15 cellular contexts compared by ENCODE assay signal in the genomic region with DNA sequence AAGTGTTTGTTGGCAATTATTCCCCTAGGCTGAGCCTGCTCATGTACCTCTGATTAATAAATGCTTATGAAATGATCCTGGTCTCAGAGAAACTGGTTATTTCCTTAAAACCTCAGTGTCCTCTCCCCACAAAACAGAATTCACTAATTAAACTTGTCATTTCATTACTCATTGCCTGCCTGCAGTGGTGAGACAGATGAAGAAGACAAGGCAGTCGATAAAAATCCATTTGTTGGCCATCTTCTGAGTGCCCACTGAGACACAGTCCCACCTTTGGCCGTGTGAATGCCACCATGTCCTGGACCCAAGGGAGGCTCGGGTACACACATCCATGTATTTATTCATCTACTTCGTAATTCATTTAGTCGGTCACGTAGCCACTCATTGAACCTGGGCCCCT. TPM values are rescaled to one million over a fixed set of nuclear protein-coding genes. Genes with fewer than 3 reads are reported as not detected.
DNase-seq lines count a peak whose midpoint lies in the region; ATAC-seq, FAIRE-seq and TF ChIP-seq lines count a peak whose summit lies in the region.
"Had no signal": no experiment of that assay in that cellular context is flagged by ENCODE, and none has a peak within 500 bp of the region (broad histone marks: within the 10 kb centered on the region; RNA-seq: fewer than 3 reads in every experiment).

No MANE protein-coding gene starts in this region.

- no peaks in the 10 kb centered on the region for H3K36me3 ChIP-seq in keratinocyte (ENCODE audit: control insufficient read depth in 2 of 2, extremely low read depth in 1 of 2, insufficient read depth in 2 of 2, low read length in 2 of 2)

- H2AFZ ChIP-seq in keratinocyte (ENCODE audit: control insufficient read depth, low read length) = no peak overlapping the region

- H3K27ac ChIP-seq in keratinocyte (ENCODE audit: control insufficient read depth, insufficient read depth, low read length) = peak overlapping the region; percentile 36

- dilution Hi-C loops in keratinocyte (cut with MboI; ENCODE audit: extremely low pct_ligation_motif_present, low sequenced_read_pairs) = no loop called here

- H3K4me3 Mint-ChIP-seq in activated CD8-positive, alpha-beta T cell treated with anti-CD3 and anti-CD28 coated beads for 36 hours = no peak overlapping the region
- no peak overlapping the region for H3K4me3 Mint-ChIP-seq in type B pancreatic cell
- no peak overlapping the region for H3K4me3 Mint-ChIP-seq in mesothelial cell of epicardium

- H3K4me1 ChIP-seq in keratinocyte (ENCODE audit: control insufficient read depth, extremely low read depth, insufficient read depth, low read length) = peaks cover 22% of the 10 kb centered on the region

- peaks cover 4% of the 10 kb centered on the region for H3K36me3 Mint-ChIP-seq in activated CD8-positive, alpha-beta T cell treated with anti-CD3 and anti-CD28 coated beads for 36 hours (ENCODE audit: low read depth)
- H3K36me3 Mint-ChIP-seq in type B pancreatic cell (peaks cover 13% of the 10 kb centered on the region), mesothelial cell of epicardium (peaks cover 27% of the 10 kb centered on the region)

- POLR2A ChIA-PET in activated CD8-positive, alpha-beta T cell treated with anti-CD3 and anti-CD28 coated beads for 36 hours (lab: Charles Lee) = interaction anchor here (1.0 to 3.6 kb wide), 5 partner anchors 10 to 24 kb away, joined by 4 to 26 read pairs (median 8); partner anchors contain the start of gene MRFAP1L1

- H3K9me3 ChIP-seq in keratinocyte (ENCODE audit: control insufficient read depth, low read depth, low read length) = no peaks in the 10 kb centered on the region

- H3K4me3 ChIP-seq in keratinocyte (ENCODE audit: control insufficient read depth in 2 of 3, extremely low read depth in 1 of 3, insufficient read depth in 2 of 3, low read depth in 1 of 3, low read length in 3 of 3) = no peak overlapping the region

- H3K4me1 Mint-ChIP-seq in activated CD8-positive, alpha-beta T cell treated with anti-CD3 and anti-CD28 coated beads for 36 hours (ENCODE audit: low read depth) = peaks cover 70% of the 10 kb centered on the region
- H3K4me1 Mint-ChIP-seq in type B pancreatic cell (ENCODE audit: unreplicated experiment) (peaks cover 27% of the 10 kb centered on the region), mesothelial cell of epicardium (peaks cover 23% of the 10 kb centered on the region)

- H3K27ac Mint-ChIP-seq in activated CD8-positive, alpha-beta T cell treated with anti-CD3 and anti-CD28 coated beads for 36 hours = peak overlapping the region; percentile 92
- H3K27ac Mint-ChIP-seq in type B pancreatic cell = peak overlapping the region; percentile 77
- no peak overlapping the region for H3K27ac Mint-ChIP-seq in mesothelial cell of epicardium

- no peaks in the 10 kb centered on the region for H3K27me3 Mint-ChIP-seq in activated CD8-positive, alpha-beta T cell treated with anti-CD3 and anti-CD28 coated beads for 36 hours
- H3K27me3 Mint-ChIP-seq in type B pancreatic cell (no peaks in the 10 kb centered on the region), mesothelial cell of epicardium (ENCODE audit: low read depth) (no peaks in the 10 kb centered on the region)

- peak overlapping the region; percentile 86 for H3K4me2 ChIP-seq in keratinocyte (ENCODE audit: control insufficient read depth, extremely low read depth, insufficient read depth, low read depth, low read length)

- H3K27me3 ChIP-seq in keratinocyte (ENCODE audit: control insufficient read depth, extremely low read depth, insufficient read depth, low read length) = no peaks in the 10 kb centered on the region

- intact Hi-C loops in Right ventricle myocardium inferior (cut with DNase I) = no loop called here
- intact Hi-C loops in cardiac septum (cut with DNase I) = no loop called here
- intact Hi-C loops in activated CD8-positive, alpha-beta T cell treated with anti-CD3 and anti-CD28 coated beads for 36 hours (cut with micrococcal nuclease) = no loop called here

- H3K9ac ChIP-seq in keratinocyte (ENCODE audit: control insufficient read depth, extremely low read depth, insufficient read depth, low read length) = peak overlapping the region; percentile 2

- no peaks in the 10 kb centered on the region for H3K9me1 ChIP-seq in keratinocyte (ENCODE audit: control insufficient read depth, extremely low read depth, insufficient read depth, low read length)

- FAIRE-seq in keratinocyte (lab: Jason Lieb, UNC) = no peak
- FAIRE-seq: HTR-8/SVneo, urothelium cell line had no signal

- TF ChIP-seq CTCF in activated CD8-positive, alpha-beta T cell treated with anti-CD3 and anti-CD28 coated beads for 36 hours (IDR thresholded peaks at IDR 0.05) = no peak
- TF ChIP-seq CTCF in keratinocyte (optimal IDR thresholded peaks at IDR 0.05 in 1 of 3, IDR thresholded peaks at IDR 0.05 in 1 of 3, conservative IDR thresholded peaks at IDR 0.05 in 1 of 3; ENCODE audit: extremely low read depth in 1 of 3, insufficient read depth in 2 of 3, low read length in 3 of 3) (no peak), type B pancreatic cell (conservative IDR thresholded peaks at IDR 0.05) (no peak), mesothelial cell of epicardium (IDR thresholded peaks at IDR 0.05; ENCODE audit: unreplicated experiment) (no peak)

- no peaks in the 10 kb centered on the region for H4K20me1 ChIP-seq in keratinocyte (ENCODE audit: control insufficient read depth, extremely low read depth, insufficient read depth, low read length)

- peak; percentile 17 for ATAC-seq in Right ventricle myocardium inferior
- ATAC-seq in activated CD8-positive, alpha-beta T cell treated with anti-CD3 and anti-CD28 coated beads for 36 hours = no peak
- ATAC-seq in HG02763 (IDR thresholded peaks at IDR 0.05; ENCODE audit: unreplicated experiment) = no peak
- ATAC-seq: SK-N-SH treated with all-trans-retinoic acid at 6 μM for 48 hours had no signal

- CTCF ChIA-PET in activated CD8-positive, alpha-beta T cell treated with anti-CD3 and anti-CD28 coated beads for 36 hours (lab: Charles Lee) = interaction anchor here (1.2 to 8.5 kb wide), 5 partner anchors 7 to 23 kb away, joined by 3 to 102 read pairs (median 4); partner anchors contain the start of gene MRFAP1L1

- DNase-seq in Right ventricle myocardium inferior (ENCODE audit: missing footprints) = no peak
- DNase-seq in cardiac septum (ENCODE audit: low spot score) = no peak
- DNase-seq in activated CD8-positive, alpha-beta T cell treated with anti-CD3 and anti-CD28 coated beads for 36 hours = no peak
- no peak for DNase-seq in keratinocyte (ENCODE audit: low read depth, low spot score)
- no peak for DNase-seq in type B pancreatic cell (ENCODE audit: extremely low spot score, unreplicated experiment)
- no peak for DNase-seq in GDM1 (lab: John Stamatoyannopoulos, UW)
- no peak for DNase-seq in mesothelial cell of epicardium (ENCODE audit: low spot score in 2 of 2, unreplicated experiment in 2 of 2)
- DNase-seq: activated CD4-positive, CD25-positive, alpha-beta regulatory T cell; cerebellar nuclear complex; DMS79; occipital lobe had no signal

- H3K9me3 Mint-ChIP-seq in activated CD8-positive, alpha-beta T cell treated with anti-CD3 and anti-CD28 coated beads for 36 hours = no peaks in the 10 kb centered on the region
- H3K9me3 Mint-ChIP-seq in type B pancreatic cell (no peaks in the 10 kb centered on the region), mesothelial cell of epicardium (no peaks in the 10 kb centered on the region)

- H3K79me2 ChIP-seq in keratinocyte (ENCODE audit: control insufficient read depth, insufficient read depth, low read length) = no peaks in the 10 kb centered on the region

RNA-seq across cellular contexts. Expression of gene S100P, which starts 3.4 kb away (rescaled TPM):
- not detected for total RNA-seq in Right ventricle myocardium inferior
- total RNA-seq in cardiac septum = 2.8 TPM
- 1 to 10 TPM; 3.4 to 4.3 TPM for total RNA-seq in activated CD8-positive, alpha-beta T cell treated with anti-CD3 and anti-CD28 coated beads for 36 hours
- 0.68 to 2.3 TPM (median 1.7 TPM) in 3 replicates for polyA plus RNA-seq in keratinocyte
- polyA plus RNA-seq in keratinocyte (2011; ENCODE audit: low read depth) = 42.7 TPM
- 0.94 and 5.6 TPM in 2 replicates for polyA plus RNA-seq in keratinocyte (2011; cell fraction: cytosol; rRNA removed)
- 0.95 and 3.4 TPM in 2 replicates for polyA plus RNA-seq in keratinocyte (2011; cell fraction: nucleus; rRNA removed)
- 2.4 and 565 TPM in 2 replicates for polyA plus RNA-seq in keratinocyte (2012; ENCODE audit: low replicate concordance)
- 0.26 to 3.4 TPM (median 0.49 TPM) in 3 replicates for polyA minus RNA-seq in keratinocyte
- polyA minus RNA-seq in keratinocyte (2011; cell fraction: cytosol; rRNA and poly(A)+ RNA removed) = 29.9 TPM
- polyA minus RNA-seq in keratinocyte (2011; cell fraction: nucleus; rRNA and poly(A)+ RNA removed) = 9.8 and 12.6 TPM in 2 replicates
- total RNA-seq in type B pancreatic cell (ENCODE audit: low replicate concordance) = 58.9 and 80.8 TPM in 2 replicates
- 1.1 to 4.6 TPM (median 3.4 TPM) in 3 replicates for total RNA-seq in mesothelial cell of epicardium

RNA-seq across cellular contexts. Expression of gene MRFAP1L1, which starts 12.6 kb away (rescaled TPM):
- total RNA-seq in Right ventricle myocardium inferior (41.7 TPM), cardiac septum (48.6 TPM), type B pancreatic cell (ENCODE audit: low replicate concordance) (61.3 and 73.0 TPM in 2 replicates), mesothelial cell of epicardium (66.9 to 68.8 TPM (median 67.9 TPM) in 3 replicates)
- total RNA-seq in activated CD8-positive, alpha-beta T cell treated with anti-CD3 and anti-CD28 coated beads for 36 hours = 10 to 100 TPM; 36.7 to 39.2 TPM
- polyA plus RNA-seq in keratinocyte = 47.6 to 77.9 TPM (median 50.7 TPM) in 3 replicates
- polyA plus RNA-seq in keratinocyte (2011; ENCODE audit: low read depth) = 45.2 TPM
- 53.6 and 54.4 TPM in 2 replicates for polyA plus RNA-seq in keratinocyte (2011; cell fraction: cytosol; rRNA removed)
- 46.9 and 79.1 TPM in 2 replicates for polyA plus RNA-seq in keratinocyte (2011; cell fraction: nucleus; rRNA removed)
- 42.9 and 49.5 TPM in 2 replicates for polyA plus RNA-seq in keratinocyte (2012; ENCODE audit: low replicate concordance)
- 8.9 to 15.7 TPM (median 9.1 TPM) in 3 replicates for polyA minus RNA-seq in keratinocyte
- 18.4 TPM for polyA minus RNA-seq in keratinocyte (2011; cell fraction: cytosol; rRNA and poly(A)+ RNA removed)
- polyA minus RNA-seq in keratinocyte (2011; cell fraction: nucleus; rRNA and poly(A)+ RNA removed) = 9.8 and 14.8 TPM in 2 replicates

RNA-seq across cellular contexts. Expression of gene BLOC1S4, which starts 18.9 kb away (rescaled TPM):
- total RNA-seq in Right ventricle myocardium inferior = 6.0 TPM
- 7.5 TPM for total RNA-seq in cardiac septum
- total RNA-seq in activated CD8-positive, alpha-beta T cell treated with anti-CD3 and anti-CD28 coated beads for 36 hours = 10 to 100 TPM; 19.1 to 21.8 TPM
- polyA plus RNA-seq in keratinocyte = 11.2 to 13.6 TPM (median 11.7 TPM) in 3 replicates
- polyA plus RNA-seq in keratinocyte (2011; ENCODE audit: low read depth) = 4.5 TPM
- 10.5 and 12.0 TPM in 2 replicates for polyA plus RNA-seq in keratinocyte (2011; cell fraction: cytosol; rRNA removed)
- 11.2 and 12.2 TPM in 2 replicates for polyA plus RNA-seq in keratinocyte (2011; cell fraction: nucleus; rRNA removed)
- polyA plus RNA-seq in keratinocyte (2012; ENCODE audit: low replicate concordance) = 7.1 and 12.2 TPM in 2 replicates
- 2.7 to 3.8 TPM (median 3.1 TPM) in 3 replicates for polyA minus RNA-seq in keratinocyte
- polyA minus RNA-seq in keratinocyte (2011; cell fraction: cytosol; rRNA and poly(A)+ RNA removed) = 17.8 TPM
- polyA minus RNA-seq in keratinocyte (2011; cell fraction: nucleus; rRNA and poly(A)+ RNA removed) = 3.9 and 4.3 TPM in 2 replicates
- total RNA-seq in type B pancreatic cell (ENCODE audit: low replicate concordance) = 19.1 and 21.4 TPM in 2 replicates
- total RNA-seq in mesothelial cell of epicardium = 17.0 to 18.1 TPM (median 18.0 TPM) in 3 replicates

RNA-seq across cellular contexts. Expression of gene MRFAP1, which starts 56.6 kb away (rescaled TPM):
- total RNA-seq in Right ventricle myocardium inferior = 234 TPM
- total RNA-seq in cardiac septum = 262 TPM
- total RNA-seq in activated CD8-positive, alpha-beta T cell treated with anti-CD3 and anti-CD28 coated beads for 36 hours = 100 to 1,000 TPM; 106 to 107 TPM
- 121 to 275 TPM (median 224 TPM) in 3 replicates for polyA plus RNA-seq in keratinocyte
- 328 TPM for polyA plus RNA-seq in keratinocyte (2011; ENCODE audit: low read depth)
- polyA plus RNA-seq in keratinocyte (2011; cell fraction: cytosol; rRNA removed) = 191 and 208 TPM in 2 replicates
- polyA plus RNA-seq in keratinocyte (2011; cell fraction: nucleus; rRNA removed) = 109 and 121 TPM in 2 replicates
- 208 and 319 TPM in 2 replicates for polyA plus RNA-seq in keratinocyte (2012; ENCODE audit: low replicate concordance)
- 22.1 to 50.5 TPM (median 33.4 TPM) in 3 replicates for polyA minus RNA-seq in keratinocyte
- polyA minus RNA-seq in keratinocyte (2011; cell fraction: cytosol; rRNA and poly(A)+ RNA removed) = 54.9 TPM
- polyA minus RNA-seq in keratinocyte (2011; cell fraction: nucleus; rRNA and poly(A)+ RNA removed) = 21.4 and 36.4 TPM in 2 replicates
- 234 and 293 TPM in 2 replicates for total RNA-seq in type B pancreatic cell (ENCODE audit: low replicate concordance)
- total RNA-seq in mesothelial cell of epicardium = 242 to 249 TPM (median 246 TPM) in 3 replicates

Comparison
In these comparisons a context has a peak if more than half of its experiments do, and no peak if none do; other contexts are left out.
1. RNA of gene S100P, which starts 3.4 kb away (total RNA-seq): 58.9 to 80.8 TPM in type B pancreatic cell; 3.4 to 4.3 TPM in activated CD8-positive, alpha-beta T cell treated with anti-CD3 and anti-CD28 coated beads for 36 hours, 2.8 TPM in cardiac septum (single experiment), 1.1 to 4.6 TPM in mesothelial cell of epicardium and not detected in Right ventricle myocardium inferior (single experiment); every median in the first group is over 10 times any median in the second.